Comparison of ENCODE assay signal across 20 cellular contexts in genomic region chr4:29051381-29051965, GRCh38.
"Had no signal": no experiment of that assay in that cellular context is flagged by ENCODE, and none has a peak within 500 bp of the region (broad histone marks: within the 10 kb centered on the region; RNA-seq: fewer than 3 reads in every experiment).

No MANE protein-coding gene starts in this region.

- H3K4me1 ChIP-seq: ascending aorta, gastrocnemius medialis, left lung had no signal

- H3K9me3 ChIP-seq: ascending aorta, gastrocnemius medialis had no signal

- H3K27me3 Mint-ChIP-seq: activated naive CD4-positive, alpha-beta T cell treated with anti-CD3 and anti-CD28 coated beads, Interleukin-2, amount 10 ng/mL, durations not matched to agents 7 days and 5 days; effector memory CD8-positive, alpha-beta T cell; progenitor cell of endocrine pancreas; stimulated activated naive CD8-positive, alpha-beta T cell treated with anti-CD3 and anti-CD28 coated beads, Interleukin-15, amount 100 ng/mL, for 72 hours had no signal

- DNase-seq: activated CD4-positive, alpha-beta T cell treated with anti-CD3 and anti-CD28 coated beads, Interleukin-2, amount 50 U/mL, for 1 hour; activated CD8-positive, alpha-beta memory T cell treated with anti-CD3 and anti-CD28 coated beads, Interleukin-2, amount 50 U/mL, for 4 hours; activated effector memory CD4-positive, alpha-beta T cell treated with Interleukin-2 at 50 U/mL for 16 hours; activated naive CD4-positive, alpha-beta T cell treated with anti-CD3 and anti-CD28 coated beads, Interleukin-2, amount 10 ng/mL, durations not matched to agents 7 days and 5 days; activated T-cell treated with anti-CD3 and anti-CD28 coated beads, Interleukin-2, amount 50 U/mL, for 48 hours; effector memory CD8-positive, alpha-beta T cell; gastrocnemius medialis; head of caudate nucleus; left lung; nephron progenitor cell; right cardiac atrium; small intestine; stimulated activated CD4-positive, alpha-beta T cell treated with anti-CD3 and anti-CD28 coated beads, Interleukin-4, amount 100 ng/mL, for 1 hour; stimulated activated naive CD8-positive, alpha-beta T cell treated with anti-CD3 and anti-CD28 coated beads, Interleukin-15, amount 100 ng/mL, for 72 hours; T-helper 1 cell; T1000; trophoblast cell had no signal

- H3K4me3 ChIP-seq: ascending aorta, gastrocnemius medialis, left lung had no signal

- ATAC-seq: activated CD4-positive, CD25-positive, alpha-beta regulatory T cell treated with anti-CD3 and anti-CD28 coated beads, Interleukin-2, amount 50 U/mL, for 24 hours; effector memory CD8-positive, alpha-beta T cell; gastrocnemius medialis; left lung; right cardiac atrium; stimulated activated naive CD8-positive, alpha-beta T cell treated with anti-CD3 and anti-CD28 coated beads, Interleukin-15, amount 100 ng/mL, for 72 hours had no signal

- H3K4me1 Mint-ChIP-seq: activated naive CD4-positive, alpha-beta T cell treated with anti-CD3 and anti-CD28 coated beads, Interleukin-2, amount 10 ng/mL, durations not matched to agents 7 days and 5 days; nephron progenitor cell; stimulated activated naive CD8-positive, alpha-beta T cell treated with anti-CD3 and anti-CD28 coated beads, Interleukin-15, amount 100 ng/mL, for 72 hours had no signal

- H3K4me3 Mint-ChIP-seq: activated naive CD4-positive, alpha-beta T cell treated with anti-CD3 and anti-CD28 coated beads, Interleukin-2, amount 10 ng/mL, durations not matched to agents 7 days and 5 days; effector memory CD8-positive, alpha-beta T cell; nephron progenitor cell; stimulated activated naive CD8-positive, alpha-beta T cell treated with anti-CD3 and anti-CD28 coated beads, Interleukin-15, amount 100 ng/mL, for 72 hours had no signal

- H3K27ac ChIP-seq: ascending aorta, gastrocnemius medialis, left lung had no signal

- H3K27me3 ChIP-seq: ascending aorta, gastrocnemius medialis, left lung had no signal

- H3K9me3 Mint-ChIP-seq: nephron progenitor cell had no signal

- H3K36me3 Mint-ChIP-seq: activated naive CD4-positive, alpha-beta T cell treated with anti-CD3 and anti-CD28 coated beads, Interleukin-2, amount 10 ng/mL, durations not matched to agents 7 days and 5 days had no signal

- H3K27ac Mint-ChIP-seq: activated naive CD4-positive, alpha-beta T cell treated with anti-CD3 and anti-CD28 coated beads, Interleukin-2, amount 10 ng/mL, durations not matched to agents 7 days and 5 days; effector memory CD8-positive, alpha-beta T cell; nephron progenitor cell; progenitor cell of endocrine pancreas; stimulated activated naive CD8-positive, alpha-beta T cell treated with anti-CD3 and anti-CD28 coated beads, Interleukin-15, amount 100 ng/mL, for 72 hours had no signal

- H3K36me3 ChIP-seq: ascending aorta, gastrocnemius medialis, left lung had no signal
